Comparison of ENCODE assay signal across 15 cellular contexts in genomic region chr6:44649365-44650025, GRCh38.
A peak's percentile ranks its signal among the peaks of the same experiment; 100 is the strongest.
DNase-seq lines count a peak whose midpoint lies in the region; ATAC-seq and TF ChIP-seq lines count a peak whose summit lies in the region.
"Had no signal": no experiment of that assay in that cellular context is flagged by ENCODE, and none has a peak within 500 bp of the region (broad histone marks: within the 10 kb centered on the region; RNA-seq: fewer than 3 reads in every experiment).

No MANE protein-coding gene starts in this region.

- WGBS in body of pancreas, 2 donors, result 44 to 53% methylated on average over 4 of the region's 4 CpGs

- H3K4me1 ChIP-seq in body of pancreas, result no peaks in the 10 kb centered on the region

- no peak for TF ChIP-seq CTCF in body of pancreas (IDR thresholded peaks at IDR 0.05)
- TF ChIP-seq CTCF in omental fat pad (IDR thresholded peaks at IDR 0.05), result no peak

- H3K4me3 ChIP-seq in body of pancreas, result no peak overlapping the region

- H3K9me3 ChIP-seq in body of pancreas, result no peaks in the 10 kb centered on the region

- no peak for TF ChIP-seq POLR2A in body of pancreas (IDR thresholded peaks at IDR 0.05)

- no peak overlapping the region for H3K27ac ChIP-seq in body of pancreas
- H3K27ac ChIP-seq: C4-2B had no signal

- peak; percentile 45 for ATAC-seq in body of pancreas
- ATAC-seq in omental fat pad (ENCODE audit: low FRiP score), result peak; percentile 70
- no peak for ATAC-seq in GM18868 (IDR thresholded peaks at IDR 0.05; ENCODE audit: unreplicated experiment)
- ATAC-seq in HG02981 (IDR thresholded peaks at IDR 0.05; ENCODE audit: unreplicated experiment), result no peak
- no peak for ATAC-seq in GM21381 (IDR thresholded peaks at IDR 0.05; ENCODE audit: unreplicated experiment)
- ATAC-seq: naive thymus-derived CD4-positive, alpha-beta T cell had no signal

- intact Hi-C loops in body of pancreas (cut with DNase I), result loop anchor here (5.0 kb wide), 2 partner anchors 177 to 1068 kb away; no protein-coding TSS in a partner anchor

- no peaks in the 10 kb centered on the region for H3K36me3 ChIP-seq in body of pancreas (replicated peaks in 1 of 2; ENCODE audit: insufficient read depth in 1 of 2, low read depth in 2 of 2)

- H3K27me3 ChIP-seq in body of pancreas, result no peaks in the 10 kb centered on the region

- DNase-seq in DMS53 treated with DMSO at 0.1 percent for 48 hours (lab: John Stamatoyannopoulos, UW; ENCODE audit: unreplicated experiment), result peak; percentile 6
- peak; percentile 69 for DNase-seq in LHCN-M2 (ENCODE audit: low read depth)
- DNase-seq in body of pancreas, result no peak
- no peak for DNase-seq in omental fat pad (ENCODE audit: low spot score)
- no peak for DNase-seq in NCI-H2171 (lab: John Stamatoyannopoulos, UW)
- DNase-seq: activated T-cell treated with anti-CD3 and anti-CD28 coated beads, Interleukin-2, amount 50 U/mL, for 48 hours; amygdala; GF-D8; naive thymus-derived CD4-positive, alpha-beta T cell; retina; T-helper 1 cell had no signal

Comparison
In these comparisons a context has a peak if more than half of its experiments do, and no peak if none do; other contexts are left out.
1. DNase-seq: peak in DMS53 treated with DMSO at 0.1 percent for 48 hours (single experiment) and LHCN-M2 (single experiment); none in body of pancreas (0 of 4), omental fat pad (single experiment) and NCI-H2171 (single experiment).
2. ATAC-seq: peak in body of pancreas (single experiment) and omental fat pad (single experiment); none in GM18868 (single experiment), HG02981 (single experiment) and GM21381 (single experiment).